ENCODE assay signal across 1 cellular context in the genomic region with DNA sequence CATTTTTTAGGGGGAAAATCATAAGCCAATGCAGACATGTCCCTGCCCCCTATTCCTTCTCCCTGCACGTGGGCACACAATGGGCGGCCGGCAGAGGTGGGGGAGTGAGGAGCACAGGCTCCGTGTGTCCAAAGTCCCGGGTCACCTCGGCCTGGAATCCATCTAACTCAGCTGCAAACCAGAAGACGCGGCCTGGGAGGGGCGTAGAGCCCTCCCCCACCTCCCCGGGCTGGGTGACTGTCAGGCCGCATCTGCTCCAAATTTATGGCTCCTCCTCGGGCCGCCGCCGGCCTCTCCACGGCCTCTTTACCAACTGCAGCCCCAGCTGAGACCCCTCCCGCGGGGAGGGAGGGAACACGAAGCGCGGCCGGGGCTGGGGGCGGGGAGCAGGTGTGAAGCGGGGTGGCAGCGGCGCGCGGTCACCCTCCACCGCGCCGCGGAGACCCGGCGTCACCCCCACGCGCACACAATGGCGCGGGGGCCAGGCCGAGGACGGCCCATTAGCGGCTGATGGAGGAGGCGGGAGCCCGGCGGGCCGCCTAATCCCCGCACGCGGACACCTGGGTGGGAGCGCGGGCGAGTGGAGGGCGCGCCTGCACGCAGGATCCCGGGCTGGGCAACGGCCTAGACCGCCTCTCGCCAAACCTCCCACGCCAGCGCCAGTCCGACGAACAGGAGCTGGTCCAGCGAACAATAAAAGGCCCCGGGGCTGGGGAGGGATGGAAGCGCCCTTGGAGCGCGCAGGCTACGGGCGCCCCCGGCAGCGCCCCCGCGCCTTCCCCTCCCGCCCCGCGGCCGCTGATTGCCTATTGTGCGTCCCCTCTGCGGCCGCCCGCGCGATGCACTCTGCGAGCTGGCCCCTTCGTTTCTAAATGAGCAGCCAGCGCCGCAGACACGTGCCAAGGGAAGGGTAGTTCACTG.
A peak's percentile ranks its signal among the peaks of the same experiment; 100 is the strongest.
TF ChIP-seq lines count a peak whose summit lies in the region.

No MANE protein-coding gene starts in this region.

TF ChIP-seq in GM12878, 131 proteins besides CTCF, POLR2A, EP300 and RAD21:
- TF ChIP-seq CEBPB (IDR thresholded peaks at IDR 0.05; ENCODE audit: borderline replicate concordance in 1 of 2, low read depth in 2 of 2, low read length in 2 of 2) (no peak), SUZ12 (IDR thresholded peaks at IDR 0.05; ENCODE audit: unreplicated experiment) (peak; percentile 95)
TF ChIP-seq in GM12878: peak in this region for 1.
